7 cellular contexts compared by ENCODE assay signal in genomic region chr5:99033014-99033931, GRCh38.
A peak's percentile ranks its signal among the peaks of the same experiment; 100 is the strongest.
DNase-seq lines count a peak whose midpoint lies in the region; ATAC-seq and TF ChIP-seq lines count a peak whose summit lies in the region.

No MANE protein-coding gene starts in this region.

- H3K4me1 ChIP-seq in Karpas-422 (ENCODE audit: low read length) = peaks cover 18% of the 10 kb centered on the region

- peaks cover 1% of the 10 kb centered on the region for H3K36me3 Mint-ChIP-seq in chondrocyte (ENCODE audit: low read depth)
- peaks cover 0 to 20% (median 8%) of the 10 kb centered on the region in 3 donors for H3K36me3 Mint-ChIP-seq in naive thymus-derived CD8-positive, alpha-beta T cell

- no peak overlapping the region for H3K4me3 Mint-ChIP-seq in chondrocyte (ENCODE audit: unreplicated experiment)
- peak overlapping the region; percentile 76 to 95 (median 88) for H3K4me3 Mint-ChIP-seq in naive thymus-derived CD8-positive, alpha-beta T cell

- POLR2A ChIA-PET in naive thymus-derived CD8-positive, alpha-beta T cell (lab: Charles Lee) = interaction anchor here (0.6 to 3.1 kb wide), 6 partner anchors 10 to 124 kb away, joined by 3 to 31 read pairs (median 4); partner anchors contain the start of gene CHD1

- H3K79me2 ChIP-seq in Karpas-422 (ENCODE audit: low read length) = no peaks in the 10 kb centered on the region

- H3K9ac ChIP-seq in Karpas-422 (ENCODE audit: low read length) = peak overlapping the region; percentile 49

- H3K9me2 ChIP-seq in Karpas-422 (replicated peaks; ENCODE audit: insufficient read depth, low read length) = no peaks in the 10 kb centered on the region

- H3K36me3 ChIP-seq in Karpas-422 (ENCODE audit: insufficient read depth, low read length) = no peaks in the 10 kb centered on the region

- H3K27me3 ChIP-seq in Karpas-422 (ENCODE audit: low read length) = no peaks in the 10 kb centered on the region

- ATAC-seq in GM21423 (IDR thresholded peaks at IDR 0.05; ENCODE audit: unreplicated experiment) = peak; percentile 9
- peak; percentile 40 to 42 for ATAC-seq in naive thymus-derived CD8-positive, alpha-beta T cell

- TF ChIP-seq CTCF in chondrocyte (IDR thresholded peaks at IDR 0.05) = no peak

- peak overlapping the region; percentile 55 for H3K4me3 ChIP-seq in Karpas-422 (ENCODE audit: low read length)

- no peak overlapping the region for H3K27ac ChIP-seq in Karpas-422 (ENCODE audit: low read length)

- no peaks in the 10 kb centered on the region for H3K9me3 Mint-ChIP-seq in chondrocyte (ENCODE audit: low read depth)
- H3K9me3 Mint-ChIP-seq in naive thymus-derived CD8-positive, alpha-beta T cell = peaks cover 0 to 17% (median 5%) of the 10 kb centered on the region in 9 donors

- H3K27ac Mint-ChIP-seq in chondrocyte (ENCODE audit: unreplicated experiment) = peak overlapping the region; percentile 15
- peak overlapping the region; percentile 84 to 98 (median 94) for H3K27ac Mint-ChIP-seq in naive thymus-derived CD8-positive, alpha-beta T cell

- no peaks in the 10 kb centered on the region for H3K9me3 ChIP-seq in Karpas-422 (ENCODE audit: low read length)

- H3K4me2 ChIP-seq in Karpas-422 (ENCODE audit: low read depth, low read length, poor library complexity, severe bottlenecking) = peak overlapping the region; percentile 70

- no peaks in the 10 kb centered on the region for H4K20me1 ChIP-seq in Karpas-422 (ENCODE audit: insufficient read depth, low read depth, low read length)

- peak overlapping the region; percentile 40; the same call in 1 of the 2 replicates for H2AFZ ChIP-seq in Karpas-422 (ENCODE audit: low read length)

- peaks cover 8% of the 10 kb centered on the region for H3K4me1 Mint-ChIP-seq in chondrocyte (ENCODE audit: low read depth)
- peaks cover 29 to 82% (median 63%) of the 10 kb centered on the region in 4 donors for H3K4me1 Mint-ChIP-seq in naive thymus-derived CD8-positive, alpha-beta T cell

- no peaks in the 10 kb centered on the region for H3K27me3 Mint-ChIP-seq in chondrocyte (ENCODE audit: low read depth)
- H3K27me3 Mint-ChIP-seq in naive thymus-derived CD8-positive, alpha-beta T cell = no peaks in the 10 kb centered on the region

- DNase-seq in Karpas-422 = no peak
- DNase-seq in chondrocyte (ENCODE audit: low spot score) = no peak
- DNase-seq in naive thymus-derived CD8-positive, alpha-beta T cell = peak in 3 of 10 donors; percentile 36 to 47 (median 40)
- DNase-seq in NCI-H345 treated with DMSO at 0.1 percent for 48 hours (lab: John Stamatoyannopoulos, UW; ENCODE audit: unreplicated experiment) = no peak
- DNase-seq in DMS79 (lab: John Stamatoyannopoulos, UW) = no peak
- DNase-seq in cortex of kidney (lab: John Stamatoyannopoulos, UW) = no peak
